8 cellular contexts compared by ENCODE assay signal in the genomic region with DNA sequence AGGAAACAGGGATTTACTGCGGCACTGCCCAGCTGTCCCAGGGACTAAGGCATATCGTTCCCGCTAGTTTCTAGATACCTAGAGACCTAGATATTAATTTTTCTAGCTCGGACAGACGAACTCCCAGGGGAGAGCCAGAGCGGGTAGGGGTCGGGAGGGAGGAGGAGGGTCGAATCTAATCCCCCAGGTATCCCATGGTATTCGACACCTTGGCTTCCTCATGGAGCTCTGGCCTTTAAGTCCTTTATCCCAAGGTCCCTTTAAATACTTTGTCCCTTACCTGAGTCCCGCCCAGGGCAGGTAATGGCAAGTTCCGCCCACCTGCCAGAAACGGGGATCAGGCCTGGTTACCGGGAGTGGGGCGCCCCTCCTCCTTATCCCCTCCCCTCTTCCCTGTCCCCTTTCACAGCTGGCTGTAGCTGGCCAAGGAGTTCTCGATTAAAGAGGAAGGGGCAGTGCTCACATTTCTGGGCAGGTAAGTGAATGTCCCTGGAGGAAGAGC. TPM values are rescaled to one million over a fixed set of nuclear protein-coding genes. Genes with fewer than 3 reads are reported as not detected.
A peak's percentile ranks its signal among the peaks of the same experiment; 100 is the strongest.
DNase-seq lines count a peak whose midpoint lies in the region; TF ChIP-seq lines count a peak whose summit lies in the region.

A gene (plus strand): TSS at position 310 of the 502 bp plus-strand sequence. CDS start 1,904 bp downstream, outside the sequence.

- peak within 1 kb of the TSS; percentile 94 for H3K9ac ChIP-seq in endocrine pancreas (ENCODE audit: control insufficient read depth, insufficient read depth, low read length)

- peaks cover 2% of the 10 kb centered on the region for H3K36me3 ChIP-seq in CD4-positive, alpha-beta memory T cell (ENCODE audit: insufficient read depth, low read length)
- H3K36me3 ChIP-seq in endocrine pancreas (ENCODE audit: control insufficient read depth, insufficient read depth, low read length), result no peaks in the 10 kb centered on the region

- CTCF ChIA-PET in CD4-positive, alpha-beta memory T cell (lab: Charles Lee; ENCODE audit: partially characterized antibody), result interaction anchor here (0.6 to 2.8 kb wide), 9 partner anchors 9 to 95 kb away, joined by 3 to 25 read pairs (median 5); a partner anchor contains a TSS

- no peak for TF ChIP-seq CTCF in nephron progenitor cell (IDR thresholded peaks at IDR 0.05)

- no peak for DNase-seq in CD4-positive, alpha-beta memory T cell
- peak; percentile 62 for DNase-seq in NCI-H510A treated with DMSO at 0.1 percent for 48 hours (lab: John Stamatoyannopoulos, UW)
- DNase-seq in nephron progenitor cell, result no peak
- DNase-seq in NCI-H128 (lab: John Stamatoyannopoulos, UW; ENCODE audit: unreplicated experiment), result no peak
- no peak for DNase-seq in T1000 (lab: John Stamatoyannopoulos, UW)
- no peak for DNase-seq in RPMI8226
- DNase-seq in NCI-H1694 (lab: John Stamatoyannopoulos, UW), result no peak

- peaks cover 0 to 14% of the 10 kb centered on the region in 2 donors for H3K36me3 Mint-ChIP-seq in CD4-positive, alpha-beta memory T cell
- H3K36me3 Mint-ChIP-seq in nephron progenitor cell (ENCODE audit: low read depth), result peaks cover 5% of the 10 kb centered on the region

- peak within 1 kb of the TSS; percentile 90 to 97 (median 94) for H3K4me3 Mint-ChIP-seq in CD4-positive, alpha-beta memory T cell
- H3K4me3 Mint-ChIP-seq in nephron progenitor cell, result peak within 1 kb of the TSS; percentile 95

- POLR2A ChIA-PET in CD4-positive, alpha-beta memory T cell (lab: Charles Lee; ENCODE audit: partially characterized antibody), result interaction anchor here (1.0 to 4.4 kb wide), 15 partner anchors 11 to 270 kb away, joined by 3 to 116 read pairs (median 5); a partner anchor contains a TSS

- peak within 1 kb of the TSS; percentile 54 to 99 for H3K4me3 ChIP-seq in CD4-positive, alpha-beta memory T cell (ENCODE audit: low read length in 2 of 2)
- H3K4me3 ChIP-seq in endocrine pancreas (ENCODE audit: control insufficient read depth, insufficient read depth, low read length), result peak within 1 kb of the TSS; percentile 87

- H3K4me1 Mint-ChIP-seq in CD4-positive, alpha-beta memory T cell, result peaks cover 21 to 40% (median 28%) of the 10 kb centered on the region in 4 donors
- peaks cover 39% of the 10 kb centered on the region for H3K4me1 Mint-ChIP-seq in nephron progenitor cell

- no peaks in the 10 kb centered on the region for H3K9me3 ChIP-seq in CD4-positive, alpha-beta memory T cell (ENCODE audit: control insufficient read depth in 1 of 2, low read length in 2 of 2)
- H3K9me3 ChIP-seq in endocrine pancreas (ENCODE audit: control insufficient read depth, low read length), result no peaks in the 10 kb centered on the region

- intact Hi-C loops in CD4-positive, alpha-beta memory T cell (cut with micrococcal nuclease), result no loop called here

- H3K27ac ChIP-seq in CD4-positive, alpha-beta memory T cell (ENCODE audit: low read depth, low read length), result peak within 1 kb of the TSS; percentile 80

- H3K27me3 ChIP-seq in CD4-positive, alpha-beta memory T cell (ENCODE audit: insufficient read depth, low read length), result no peaks in the 10 kb centered on the region
- no peaks in the 10 kb centered on the region for H3K27me3 ChIP-seq in endocrine pancreas (ENCODE audit: control insufficient read depth, insufficient read depth, low read length)

- H3K4me1 ChIP-seq in CD4-positive, alpha-beta memory T cell (ENCODE audit: insufficient read depth, low read length), result peaks cover 31% of the 10 kb centered on the region
- H3K4me1 ChIP-seq in endocrine pancreas (ENCODE audit: control insufficient read depth, insufficient read depth, low read length), result peaks cover 9% of the 10 kb centered on the region

- H3K27ac Mint-ChIP-seq in CD4-positive, alpha-beta memory T cell, result peak within 1 kb of the TSS; percentile 85 to 96 (median 94)
- H3K27ac Mint-ChIP-seq in nephron progenitor cell, result peak within 1 kb of the TSS; percentile 96

- H3K9me3 Mint-ChIP-seq in CD4-positive, alpha-beta memory T cell, result no peaks in the 10 kb centered on the region
- H3K9me3 Mint-ChIP-seq in nephron progenitor cell, result no peaks in the 10 kb centered on the region

- H3K27me3 Mint-ChIP-seq in CD4-positive, alpha-beta memory T cell, result no peaks in the 10 kb centered on the region
- H3K27me3 Mint-ChIP-seq in nephron progenitor cell (ENCODE audit: low read depth, poor library complexity), result peaks cover 9% of the 10 kb centered on the region

RNA-seq across cellular contexts. Expression of the gene that starts here (rescaled TPM):
- 1 to 10 TPM; 1.0 to 1.7 TPM for total RNA-seq in CD4-positive, alpha-beta memory T cell
- polyA plus RNA-seq in CD4-positive, alpha-beta memory T cell, result under 1 TPM in 1 of 2 donors, not detected in 1; 0.34 TPM
